8 cellular contexts compared by ENCODE assay signal in genomic region chr13:102777716-102778115, GRCh38.
"Had no signal": no experiment of that assay in that cellular context is flagged by ENCODE, and none has a peak within 500 bp of the region (broad histone marks: within the 10 kb centered on the region; RNA-seq: fewer than 3 reads in every experiment).

No MANE protein-coding gene starts in this region.

- H3K27ac Mint-ChIP-seq: GM23338, HFFc6, IgD-negative memory B cell had no signal

- H3K36me3 Mint-ChIP-seq: IgD-negative memory B cell had no signal

- H3K4me3 ChIP-seq: GM23338, HAP-1 had no signal

- DNase-seq: H7, HFFc6, KBM-7 had no signal

- H3K4me3 Mint-ChIP-seq: GM23338, HFFc6, IgD-negative memory B cell had no signal

- H3K9me3 Mint-ChIP-seq: IgD-negative memory B cell had no signal

- ATAC-seq: GM23338, HCT116, HepG2 had no signal
